In genomic region chr20:45469336-45470261, GRCh38 we compare ENCODE assay signal across 8 cellular contexts. TPM values are rescaled to one million over a fixed set of nuclear protein-coding genes. Genes with fewer than 3 reads are reported as not detected.
A peak's percentile ranks its signal among the peaks of the same experiment; 100 is the strongest.
DNase-seq lines count a peak whose midpoint lies in the region; ATAC-seq and TF ChIP-seq lines count a peak whose summit lies in the region.

WFDC2 (plus strand) TSS chr20:45469753; CDS start chr20:45469782, 29 bp downstream.

- H3K36me3 ChIP-seq in Peyer's patch (no peaks in the 10 kb centered on the region), PC-3 (ENCODE audit: low read depth, low read length) (no peaks in the 10 kb centered on the region)

- H3K79me2 ChIP-seq in PC-3 (ENCODE audit: low read length), result no peaks in the 10 kb centered on the region

- H3K9me3 Mint-ChIP-seq in T-helper 1 cell treated with Interleukin-12 subunit alpha and Interleukin-12 subunit beta and Interleukin-4 antibody, amounts not matched to agents 30 μg/mL and 1 μg/mL, for 36 hours, result no peaks in the 10 kb centered on the region

- POLR2A ChIA-PET in PC-3 (lab: Charles Lee; ENCODE audit: unreplicated experiment), result no interaction called here

- no peaks in the 10 kb centered on the region for H3K9me2 ChIP-seq in PC-3 (replicated peaks; ENCODE audit: low read length)

- no peak within 1 kb of the TSS for H3K27ac Mint-ChIP-seq in T-helper 1 cell treated with Interleukin-12 subunit alpha and Interleukin-12 subunit beta and Interleukin-4 antibody, amounts not matched to agents 30 μg/mL and 1 μg/mL, for 36 hours

- H3K4me3 ChIP-seq in Peyer's patch (peak within 1 kb of the TSS; percentile 27 to 58 (median 46)), fibroblast of pulmonary artery (replicated peaks; ENCODE audit: low read depth, low read length) (peak within 1 kb of the TSS; percentile 38), PC-3 (ENCODE audit: low read length) (no peak within 1 kb of the TSS)

- TF ChIP-seq POLR2A in Peyer's patch (IDR thresholded peaks at IDR 0.05), result no peak

- H3K4me3 Mint-ChIP-seq in T-helper 1 cell treated with Interleukin-12 subunit alpha and Interleukin-12 subunit beta and Interleukin-4 antibody, amounts not matched to agents 30 μg/mL and 1 μg/mL, for 36 hours, result peak within 1 kb of the TSS; percentile 35

- H3K9me3 ChIP-seq in Peyer's patch (no peaks in the 10 kb centered on the region), PC-3 (ENCODE audit: low read length) (no peaks in the 10 kb centered on the region)

- H3K4me1 ChIP-seq in Peyer's patch, result peaks cover 0 to 20% (median 12%) of the 10 kb centered on the region in 4 donors
- H3K4me1 ChIP-seq in PC-3 (ENCODE audit: insufficient read depth, low read length), result no peaks in the 10 kb centered on the region

- H3K27me3 ChIP-seq in Peyer's patch, result no peaks in the 10 kb centered on the region
- H3K27me3 ChIP-seq in PC-3 (ENCODE audit: low read length), result peaks cover 20% of the 10 kb centered on the region

- no peak within 1 kb of the TSS for H3K4me2 ChIP-seq in PC-3 (ENCODE audit: low read length)

- peaks cover 43% of the 10 kb centered on the region for H3K27me3 Mint-ChIP-seq in T-helper 1 cell treated with Interleukin-12 subunit alpha and Interleukin-12 subunit beta and Interleukin-4 antibody, amounts not matched to agents 30 μg/mL and 1 μg/mL, for 36 hours (ENCODE audit: low read depth)

- ATAC-seq in omental fat pad (ENCODE audit: low FRiP score) (peak; percentile 50), HG03469 (IDR thresholded peaks at IDR 0.05; ENCODE audit: unreplicated experiment) (no peak), PC-3 (no peak)

- CTCF ChIA-PET in PC-3 (lab: Charles Lee), result no interaction called here

- TF ChIP-seq CTCF in Peyer's patch (IDR thresholded peaks at IDR 0.05), result no peak
- no peak for TF ChIP-seq CTCF in fibroblast of pulmonary artery (IDR thresholded peaks at IDR 0.05; ENCODE audit: low read length, missing control alignments)
- TF ChIP-seq CTCF in omental fat pad (IDR thresholded peaks at IDR 0.05), result no peak
- no peak for TF ChIP-seq CTCF in PC-3 (conservative IDR thresholded peaks at IDR 0.05; ENCODE audit: low read depth, low read length)

- intact Hi-C loops in PC-3 (cut with micrococcal nuclease), result no loop called here

- DNase-seq in T-helper 1 cell, result no peak
- peak in 1 of 3 donors; percentile 55 for DNase-seq in Peyer's patch
- no peak for DNase-seq in fibroblast of pulmonary artery (ENCODE audit: low read depth)
- DNase-seq in omental fat pad (ENCODE audit: low spot score), result no peak
- no peak for DNase-seq in PC-3
- DNase-seq in COLO829 (ENCODE audit: low spot score), result no peak

- H2AFZ ChIP-seq in PC-3 (ENCODE audit: low read length), result no peak within 1 kb of the TSS

- BruUV-seq in PC-3 (replicated peaks; lab: Mats Ljungman, UMichigan), result no TSS peak

- H3K27ac ChIP-seq in Peyer's patch, result peak within 1 kb of the TSS; percentile 10 to 57 (median 12)
- H3K27ac ChIP-seq in PC-3 (ENCODE audit: low read length), result no peak within 1 kb of the TSS

- H3K9ac ChIP-seq in PC-3 (ENCODE audit: low read length), result no peak within 1 kb of the TSS

- H3K36me3 Mint-ChIP-seq in T-helper 1 cell treated with Interleukin-12 subunit alpha and Interleukin-12 subunit beta and Interleukin-4 antibody, amounts not matched to agents 30 μg/mL and 1 μg/mL, for 36 hours (ENCODE audit: low read depth), result no peaks in the 10 kb centered on the region

- H3F3A ChIP-seq in PC-3 (ENCODE audit: low read length, unreplicated experiment), result no peaks in the 10 kb centered on the region

- no peaks in the 10 kb centered on the region for H4K20me1 ChIP-seq in PC-3 (ENCODE audit: low read length)

- no peaks in the 10 kb centered on the region for H3K4me1 Mint-ChIP-seq in T-helper 1 cell treated with Interleukin-12 subunit alpha and Interleukin-12 subunit beta and Interleukin-4 antibody, amounts not matched to agents 30 μg/mL and 1 μg/mL, for 36 hours (ENCODE audit: low read depth)

RNA-seq across cellular contexts. Expression of gene WFDC2, which starts in this region (rescaled TPM):
- total RNA-seq in Peyer's patch (10 to 100 TPM in 1 of 4 donors, 1 to 10 TPM in 2, not detected in 1; 2.1 to 12.4 (median 7.9) TPM), omental fat pad (1 to 10 TPM; 3.0 to 8.4 (median 7.0) TPM), PC-3 (2014; rRNA removed) (not detected in 2 replicates)
